ENCODE assay signal across 9 cellular contexts in the genomic region with DNA sequence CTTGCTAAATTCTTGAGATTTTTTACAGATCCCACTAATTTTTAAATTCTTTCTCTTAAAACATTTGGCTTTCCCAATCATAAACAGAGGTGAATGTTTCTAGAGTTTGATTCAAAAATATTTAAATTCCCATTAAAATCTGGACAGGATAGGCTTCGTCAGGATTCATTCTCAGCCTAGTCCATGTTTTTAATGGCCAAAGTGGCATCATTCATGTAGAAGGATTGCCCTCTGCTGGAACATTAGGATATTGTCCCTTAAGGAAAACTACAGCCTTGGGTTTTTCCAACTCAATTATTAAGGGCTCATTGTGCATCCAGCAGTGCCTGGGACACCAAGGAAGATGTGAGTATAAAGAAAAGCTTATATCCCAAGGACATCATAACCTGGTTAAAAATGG.
DNase-seq lines count a peak whose midpoint lies in the region; ATAC-seq and TF ChIP-seq lines count a peak whose summit lies in the region.
"Had no signal": no experiment of that assay in that cellular context is flagged by ENCODE, and none has a peak within 500 bp of the region (broad histone marks: within the 10 kb centered on the region; RNA-seq: fewer than 3 reads in every experiment).

No MANE protein-coding gene starts in this region.

- peak; percentile 40 for TF ChIP-seq CTCF in GM10266 (IDR thresholded peaks at IDR 0.05; ENCODE audit: control insufficient read depth, insufficient read depth, low read depth, missing control alignments)
- TF ChIP-seq CTCF in WI38 (IDR thresholded peaks at IDR 0.05; ENCODE audit: low read depth, low read length) = peak; percentile 42; the same call in 1 of the 2 replicates
- TF ChIP-seq CTCF in left ventricle myocardium inferior (IDR thresholded peaks at IDR 0.05; ENCODE audit: borderline replicate concordance) = peak; percentile 69
- TF ChIP-seq CTCF in suprapubic skin (IDR thresholded peaks at IDR 0.05) = peak; percentile 59 to 72

- H3K4me1 ChIP-seq in left ventricle myocardium inferior = peaks cover 34% of the 10 kb centered on the region
- H3K4me1 ChIP-seq in suprapubic skin = peaks cover 6% of the 10 kb centered on the region
- H3K4me1 ChIP-seq in effector memory CD4-positive, alpha-beta T cell (ENCODE audit: control insufficient read depth, insufficient read depth, low read length, poor library complexity, severe bottlenecking) = no peaks in the 10 kb centered on the region

- H3K36me3 ChIP-seq in left ventricle myocardium inferior (peaks cover 15% of the 10 kb centered on the region), suprapubic skin (no peaks in the 10 kb centered on the region)
- H3K36me3 ChIP-seq in effector memory CD4-positive, alpha-beta T cell (ENCODE audit: control insufficient read depth, insufficient read depth, low read length) = no peaks in the 10 kb centered on the region

- no peak overlapping the region for H3K4me3 ChIP-seq in WI38 (ENCODE audit: low read depth, low read length)
- no peak overlapping the region for H3K4me3 ChIP-seq in left ventricle myocardium inferior
- no peak overlapping the region for H3K4me3 ChIP-seq in suprapubic skin
- H3K4me3 ChIP-seq in effector memory CD4-positive, alpha-beta T cell (ENCODE audit: insufficient read depth, low read depth, low read length, poor library complexity, severe bottlenecking) = no peak overlapping the region

- WGBS in suprapubic skin = 11% methylated on average over 1 of the region's 1 CpG

- H3K27me3 ChIP-seq in left ventricle myocardium inferior (ENCODE audit: low read depth) (no peaks in the 10 kb centered on the region), suprapubic skin (no peaks in the 10 kb centered on the region)
- no peaks in the 10 kb centered on the region for H3K27me3 ChIP-seq in effector memory CD4-positive, alpha-beta T cell (replicated peaks; ENCODE audit: control insufficient read depth, insufficient read depth, low read length, poor library complexity, severe bottlenecking)

- H3K27ac ChIP-seq in left ventricle myocardium inferior (replicated peaks) = no peak overlapping the region
- no peak overlapping the region for H3K27ac ChIP-seq in suprapubic skin
- H3K27ac ChIP-seq in effector memory CD4-positive, alpha-beta T cell (ENCODE audit: insufficient read depth, low read length, poor library complexity, severe bottlenecking) = no peak overlapping the region

- TF ChIP-seq POLR2A in suprapubic skin (IDR thresholded peaks at IDR 0.05) = no peak

- no peak for TF ChIP-seq EP300 in suprapubic skin (IDR thresholded peaks at IDR 0.05)

- no peaks in the 10 kb centered on the region for H3K9me3 ChIP-seq in left ventricle myocardium inferior (replicated peaks)
- H3K9me3 ChIP-seq in suprapubic skin = no peaks in the 10 kb centered on the region
- H3K9me3 ChIP-seq in effector memory CD4-positive, alpha-beta T cell (ENCODE audit: control insufficient read depth, low read length) = no peaks in the 10 kb centered on the region

- intact Hi-C loops in left ventricle myocardium inferior (cut with micrococcal nuclease) = loop anchor here (5.0 to 10.0 kb wide), 2 partner anchors 58 to 70 kb away; no protein-coding TSS in a partner anchor

- ATAC-seq in HG02981 (IDR thresholded peaks at IDR 0.05; ENCODE audit: unreplicated experiment) = no peak

- peak; percentile 49 for DNase-seq in GM10266 (ENCODE audit: extremely low spot score)
- DNase-seq in NCI-H1105 treated with DMSO at 0.1 percent for 48 hours (lab: John Stamatoyannopoulos, UW) = peak; percentile 73
- no peak for DNase-seq in left ventricle myocardium inferior
- no peak for DNase-seq in suprapubic skin (ENCODE audit: low spot score in 2 of 2)
- DNase-seq in stimulated activated naive CD4-positive, alpha-beta T cell (lab: John Stamatoyannopoulos, UW) = no peak
- no peak for DNase-seq in effector memory CD4-positive, alpha-beta T cell
- DNase-seq: activated B cell treated with CpG ODN at 0.5 μM for 24 hours had no signal

Comparison
In these comparisons a context has a peak if more than half of its experiments do, and no peak if none do; other contexts are left out.
1. DNase-seq: peak in GM10266 (single experiment) and NCI-H1105 treated with DMSO at 0.1 percent for 48 hours (single experiment); none in left ventricle myocardium inferior (single experiment), suprapubic skin (0 of 2), stimulated activated naive CD4-positive, alpha-beta T cell (0 of 6) and effector memory CD4-positive, alpha-beta T cell (0 of 3).
2. Peak in every context shown above with its lines, with median percentiles within 50 percentile points of each other: CTCF ChIP-seq.